18 cellular contexts compared by ENCODE assay signal in genomic region chr3:64838150-64838735, GRCh38.
"Had no signal": no experiment of that assay in that cellular context is flagged by ENCODE, and none has a peak within 500 bp of the region (broad histone marks: within the 10 kb centered on the region; RNA-seq: fewer than 3 reads in every experiment).

No MANE protein-coding gene starts in this region.

- H3K4me1 ChIP-seq: adrenal gland, heart left ventricle, parathyroid adenoma had no signal

- DNase-seq: activated CD4-positive, alpha-beta T cell treated with anti-CD3 and anti-CD28 coated beads for 1 hour; activated gamma-delta T cell; adrenal gland; effector CD8-positive, alpha-beta T cell; heart left ventricle; left ventricle myocardium superior; mucosa of descending colon; naive B cell; sigmoid colon; stimulated activated CD4-positive, alpha-beta T cell treated with anti-CD3 and anti-CD28 coated beads, Interleukin-4, amount 100 ng/mL, for 24 hours; stomach; WERI-Rb-1 had no signal

- H3K27ac Mint-ChIP-seq: activated naive CD4-positive, alpha-beta T cell treated with anti-CD3 and anti-CD28 coated beads, Interleukin-2, amount 50 U/mL, for 72 hours; dendritic cell treated with granulocyte-macrophage colony-stimulating factor and Interleukin-4, amounts not matched to agents 40 ng/mL and 50 ng/mL, for 4 days; naive B cell; stimulated activated effector memory CD8-positive, alpha-beta T cell treated with anti-CD3 and anti-CD28 coated beads, Interleukin-12 subunit alpha, Interleukin-12 subunit beta, amount 100 ng/mL, for 72 hours; type B pancreatic cell had no signal

- H3K36me3 Mint-ChIP-seq: activated naive CD4-positive, alpha-beta T cell treated with anti-CD3 and anti-CD28 coated beads, Interleukin-2, amount 50 U/mL, for 72 hours; naive B cell; stimulated activated effector memory CD8-positive, alpha-beta T cell treated with anti-CD3 and anti-CD28 coated beads, Interleukin-12 subunit alpha, Interleukin-12 subunit beta, amount 100 ng/mL, for 72 hours; type B pancreatic cell had no signal

- H3K27me3 Mint-ChIP-seq: dendritic cell treated with granulocyte-macrophage colony-stimulating factor and Interleukin-4, amounts not matched to agents 40 ng/mL and 50 ng/mL, for 4 days; naive B cell; type B pancreatic cell had no signal

- H3K36me3 ChIP-seq: adrenal gland, heart left ventricle, stomach, WERI-Rb-1 had no signal

- H3K4me3 Mint-ChIP-seq: dendritic cell treated with granulocyte-macrophage colony-stimulating factor and Interleukin-4, amounts not matched to agents 40 ng/mL and 50 ng/mL, for 4 days; naive B cell; stimulated activated effector memory CD8-positive, alpha-beta T cell treated with anti-CD3 and anti-CD28 coated beads, Interleukin-12 subunit alpha, Interleukin-12 subunit beta, amount 100 ng/mL, for 72 hours; type B pancreatic cell had no signal

- H3K9me3 ChIP-seq: adrenal gland, gastroesophageal sphincter, heart left ventricle, mucosa of descending colon, sigmoid colon, stomach had no signal

- H3K9me3 Mint-ChIP-seq: dendritic cell treated with granulocyte-macrophage colony-stimulating factor and Interleukin-4, amounts not matched to agents 40 ng/mL and 50 ng/mL, for 4 days; type B pancreatic cell had no signal

- H3K27me3 ChIP-seq: adrenal gland, gastroesophageal sphincter, heart left ventricle, sigmoid colon, stomach had no signal

- H3K4me3 ChIP-seq: adrenal gland, gastroesophageal sphincter, heart left ventricle, mucosa of descending colon, sigmoid colon, stomach had no signal

- H3K4me1 Mint-ChIP-seq: naive B cell; stimulated activated effector memory CD8-positive, alpha-beta T cell treated with anti-CD3 and anti-CD28 coated beads, Interleukin-12 subunit alpha, Interleukin-12 subunit beta, amount 100 ng/mL, for 72 hours had no signal

- H3K27ac ChIP-seq: adrenal gland, heart left ventricle, parathyroid adenoma, WERI-Rb-1 had no signal
